8 cellular contexts compared by ENCODE assay signal in the genomic region with DNA sequence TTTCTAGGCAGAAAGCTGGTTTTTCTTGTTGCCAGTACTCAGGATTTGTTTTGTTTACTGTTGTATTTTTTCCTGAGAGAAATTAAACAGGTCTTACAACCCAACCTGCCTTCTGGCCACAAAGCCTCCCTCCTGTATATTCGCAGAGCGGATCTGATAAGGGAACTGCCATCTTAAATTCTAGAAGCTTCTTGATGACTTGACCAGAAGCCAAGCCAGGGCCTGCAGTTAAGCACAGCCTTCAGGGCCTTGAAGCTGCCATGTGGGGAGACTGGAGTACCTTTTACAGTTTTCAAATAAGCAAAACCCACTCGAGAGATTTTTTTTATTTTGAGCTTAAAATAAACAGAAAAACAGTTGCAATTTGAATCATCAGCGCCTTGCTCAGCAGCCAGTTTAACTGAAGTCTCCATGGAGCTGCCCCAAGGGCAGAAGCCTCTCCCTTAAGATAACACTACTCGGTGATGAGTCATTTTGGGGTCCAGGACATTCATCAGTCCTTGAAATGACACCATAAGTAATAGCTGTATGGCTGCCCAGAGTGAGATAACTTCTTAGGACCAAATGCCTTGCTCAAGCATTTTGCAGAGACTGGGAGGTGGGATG. TPM values are rescaled to one million over a fixed set of nuclear protein-coding genes. Genes with fewer than 3 reads are reported as not detected.
A peak's percentile ranks its signal among the peaks of the same experiment; 100 is the strongest.
DNase-seq lines count a peak whose midpoint lies in the region; ATAC-seq, FAIRE-seq and TF ChIP-seq lines count a peak whose summit lies in the region.

No MANE protein-coding gene starts in this region.

- FAIRE-seq in RCC 7860 (lab: Jason Lieb, UNC), result no peak
- no peak for FAIRE-seq in keratinocyte (lab: Jason Lieb, UNC)
- no peak for FAIRE-seq in pancreas (lab: Jason Lieb, UNC)

- intact Hi-C loops in CD8-positive, alpha-beta T cell (cut with DNase I, micrococcal nuclease), result no loop called here
- intact Hi-C loops in pancreas (cut with DNase I), result no loop called here

- no peak overlapping the region for H3K27ac Mint-ChIP-seq in CD8-positive, alpha-beta T cell

- 76 to 85% methylated on average over 5 of the region's 5 CpGs for WGBS in pancreas, 2 donors

- no peak overlapping the region for H3K4me2 ChIP-seq in keratinocyte (ENCODE audit: control insufficient read depth, extremely low read depth, insufficient read depth, low read depth, low read length)

- H3K27me3 ChIP-seq in keratinocyte (ENCODE audit: control insufficient read depth, extremely low read depth, insufficient read depth, low read length) (no peaks in the 10 kb centered on the region), pancreas (no peaks in the 10 kb centered on the region)
- no peaks in the 10 kb centered on the region for H3K27me3 ChIP-seq in CD8-positive, alpha-beta T cell (ENCODE audit: insufficient read depth, low read length)

- no peaks in the 10 kb centered on the region for H3K36me3 Mint-ChIP-seq in CD8-positive, alpha-beta T cell

- ATAC-seq in GM18519 (IDR thresholded peaks at IDR 0.05; ENCODE audit: low FRiP score, unreplicated experiment) (peak; percentile 90), HG02623 (IDR thresholded peaks at IDR 0.05; ENCODE audit: unreplicated experiment) (peak; percentile 92), pancreas (no peak)
- ATAC-seq in CD8-positive, alpha-beta T cell, result no peak

- no peaks in the 10 kb centered on the region for H3K27me3 Mint-ChIP-seq in CD8-positive, alpha-beta T cell (ENCODE audit: low read depth)

- H4K20me1 ChIP-seq in keratinocyte (ENCODE audit: control insufficient read depth, extremely low read depth, insufficient read depth, low read length), result no peaks in the 10 kb centered on the region

- H3K79me2 ChIP-seq in keratinocyte (ENCODE audit: control insufficient read depth, insufficient read depth, low read length), result no peaks in the 10 kb centered on the region

- no peaks in the 10 kb centered on the region for H3K4me1 Mint-ChIP-seq in CD8-positive, alpha-beta T cell (ENCODE audit: low read depth)

- H3K4me3 ChIP-seq in keratinocyte (ENCODE audit: control insufficient read depth in 2 of 3, extremely low read depth in 1 of 3, insufficient read depth in 2 of 3, low read depth in 1 of 3, low read length in 3 of 3) (no peak overlapping the region), pancreas (no peak overlapping the region)
- H3K4me3 ChIP-seq in CD8-positive, alpha-beta T cell (ENCODE audit: low read depth, low read length), result no peak overlapping the region

- no peaks in the 10 kb centered on the region for H3K9me1 ChIP-seq in keratinocyte (ENCODE audit: control insufficient read depth, extremely low read depth, insufficient read depth, low read length)

- dilution Hi-C loops in keratinocyte (cut with MboI; ENCODE audit: extremely low pct_ligation_motif_present, low sequenced_read_pairs), result no loop called here

- H3K4me3 Mint-ChIP-seq in CD8-positive, alpha-beta T cell, result no peak overlapping the region

- no peaks in the 10 kb centered on the region for H3K9me3 Mint-ChIP-seq in CD8-positive, alpha-beta T cell

- no peak overlapping the region for H3K27ac ChIP-seq in keratinocyte (ENCODE audit: control insufficient read depth, insufficient read depth, low read length)
- no peak overlapping the region for H3K27ac ChIP-seq in CD8-positive, alpha-beta T cell (ENCODE audit: low read depth, low read length)
- no peak overlapping the region for H3K27ac ChIP-seq in pancreas

- H3K36me3 ChIP-seq in keratinocyte (ENCODE audit: control insufficient read depth in 2 of 2, extremely low read depth in 1 of 2, insufficient read depth in 2 of 2, low read length in 2 of 2), result no peaks in the 10 kb centered on the region
- no peaks in the 10 kb centered on the region for H3K36me3 ChIP-seq in CD8-positive, alpha-beta T cell (ENCODE audit: insufficient read depth, low read length)
- no peaks in the 10 kb centered on the region for H3K36me3 ChIP-seq in pancreas

- POLR2A ChIA-PET in CD8-positive, alpha-beta T cell (lab: Charles Lee), result no interaction called here

- no peak overlapping the region for H3K9ac ChIP-seq in keratinocyte (ENCODE audit: control insufficient read depth, extremely low read depth, insufficient read depth, low read length)

- CTCF ChIA-PET in CD8-positive, alpha-beta T cell (lab: Charles Lee), result no interaction called here

- H3K9me3 ChIP-seq in keratinocyte (ENCODE audit: control insufficient read depth, low read depth, low read length), result no peaks in the 10 kb centered on the region
- H3K9me3 ChIP-seq in CD8-positive, alpha-beta T cell (ENCODE audit: low read length), result no peaks in the 10 kb centered on the region
- H3K9me3 ChIP-seq in pancreas, result no peaks in the 10 kb centered on the region

- TF ChIP-seq CTCF in keratinocyte (optimal IDR thresholded peaks at IDR 0.05 in 1 of 3, IDR thresholded peaks at IDR 0.05 in 1 of 3, conservative IDR thresholded peaks at IDR 0.05 in 1 of 3; ENCODE audit: extremely low read depth in 1 of 3, insufficient read depth in 2 of 3, low read length in 3 of 3) (no peak), pancreas (IDR thresholded peaks at IDR 0.05) (no peak)
- TF ChIP-seq CTCF in CD8-positive, alpha-beta T cell (IDR thresholded peaks at IDR 0.05), result no peak

- peak; percentile 7 for DNase-seq in RCC 7860 (ENCODE audit: low spot score)
- DNase-seq in keratinocyte (ENCODE audit: low read depth, low spot score), result peak; percentile 2
- DNase-seq in CD8-positive, alpha-beta T cell, result no peak
- DNase-seq in pancreas, result no peak
- no peak for DNase-seq in activated naive CD4-positive, alpha-beta T cell treated with Interleukin-2 at 50 U/mL for 16 hours
- DNase-seq in GF-D8 (lab: John Stamatoyannopoulos, UW), result no peak

- H3K4me1 ChIP-seq in keratinocyte (ENCODE audit: control insufficient read depth, extremely low read depth, insufficient read depth, low read length), result peaks cover 6% of the 10 kb centered on the region
- H3K4me1 ChIP-seq in CD8-positive, alpha-beta T cell (ENCODE audit: insufficient read depth, low read length), result no peaks in the 10 kb centered on the region
- H3K4me1 ChIP-seq in pancreas, result no peaks in the 10 kb centered on the region

- H2AFZ ChIP-seq in keratinocyte (ENCODE audit: control insufficient read depth, low read length), result no peak overlapping the region

RNA-seq across cellular contexts. Expression of a gene that starts 51.5 kb away (rescaled TPM):
- 5.8 to 10.0 TPM (median 8.4 TPM) in 3 replicates for polyA plus RNA-seq in keratinocyte
- 2.9 TPM for polyA plus RNA-seq in keratinocyte (2011; ENCODE audit: low read depth)
- 5.0 and 6.7 TPM in 2 replicates for polyA plus RNA-seq in keratinocyte (2011; cell fraction: cytosol; rRNA removed)
- 12.7 and 13.5 TPM in 2 replicates for polyA plus RNA-seq in keratinocyte (2011; cell fraction: nucleus; rRNA removed)
- 5.5 and 7.3 TPM in 2 replicates for polyA plus RNA-seq in keratinocyte (2012; ENCODE audit: low replicate concordance)
- 12.4 to 21.3 TPM (median 15.6 TPM) in 3 replicates for polyA minus RNA-seq in keratinocyte
- polyA minus RNA-seq in keratinocyte (2011; cell fraction: cytosol; rRNA and poly(A)+ RNA removed), result 7.3 TPM
- polyA minus RNA-seq in keratinocyte (2011; cell fraction: nucleus; rRNA and poly(A)+ RNA removed), result 13.6 and 34.7 TPM in 2 replicates
- total RNA-seq in CD8-positive, alpha-beta T cell, result 10 to 100 TPM; 11.4 to 13.1 TPM
- total RNA-seq in pancreas, result 10 to 100 TPM in 3 of 6 donors, 1 to 10 TPM in 3; 7.5 to 14.7 (median 9.9) TPM
- 1 to 10 TPM; 2.9 to 4.0 TPM for polyA plus RNA-seq in pancreas

Comparison
In these comparisons a context has a peak if more than half of its experiments do, and no peak if none do; other contexts are left out.
1. ATAC-seq: peak in GM18519 (single experiment) and HG02623 (single experiment); none in CD8-positive, alpha-beta T cell (single experiment) and pancreas (0 of 4).
2. DNase-seq: peak in RCC 7860 (single experiment) and keratinocyte (single experiment); none in CD8-positive, alpha-beta T cell (0 of 7), pancreas (0 of 6), activated naive CD4-positive, alpha-beta T cell treated with Interleukin-2 at 50 U/mL for 16 hours (single experiment) and GF-D8 (single experiment).